9 cellular contexts compared by ENCODE assay signal in the genomic region with DNA sequence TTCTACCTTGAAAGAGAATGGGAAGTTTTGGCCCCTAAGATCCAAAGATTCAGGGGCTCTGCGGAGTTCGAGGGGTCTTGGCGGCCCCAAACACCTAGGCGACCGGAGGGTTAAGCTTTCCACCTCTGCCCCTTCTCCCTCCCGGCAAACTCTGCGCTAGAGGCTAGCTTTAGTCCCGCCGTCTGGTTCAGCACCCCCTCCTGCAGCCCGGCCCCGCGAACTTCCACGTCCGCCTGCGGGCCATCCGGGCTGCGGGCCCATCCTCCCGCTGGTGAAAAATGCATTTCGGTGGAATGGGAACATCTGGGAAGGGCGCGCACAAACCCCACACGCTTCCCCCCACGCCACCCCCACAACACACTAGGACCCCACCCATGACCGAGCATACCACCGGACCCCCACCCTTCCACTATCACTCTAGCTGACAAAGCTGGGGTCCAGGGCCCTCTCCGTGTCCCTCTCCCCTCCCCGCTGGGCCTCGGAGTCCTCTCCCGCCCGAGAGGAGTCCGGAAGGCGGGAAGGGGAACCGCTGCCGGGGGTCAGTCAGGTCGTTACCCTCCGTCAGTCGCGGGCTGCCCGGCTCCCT. TPM values are rescaled to one million over a fixed set of nuclear protein-coding genes. Genes with fewer than 3 reads are reported as not detected.
A peak's percentile ranks its signal among the peaks of the same experiment; 100 is the strongest.
DNase-seq lines count a peak whose midpoint lies in the region; ATAC-seq and TF ChIP-seq lines count a peak whose summit lies in the region.
"Had no signal": no experiment of that assay in that cellular context is flagged by ENCODE, and none has a peak within 500 bp of the region (broad histone marks: within the 10 kb centered on the region; RNA-seq: fewer than 3 reads in every experiment).

No MANE protein-coding gene starts in this region.

- no peaks in the 10 kb centered on the region for H4K20me1 ChIP-seq in hepatocyte (ENCODE audit: insufficient read depth, poor library complexity, severe bottlenecking)

- no peaks in the 10 kb centered on the region for H3K36me3 ChIP-seq in H7 (replicated peaks; ENCODE audit: control insufficient read depth, insufficient read depth, low read length)
- H3K36me3 ChIP-seq in hepatocyte (replicated peaks; ENCODE audit: insufficient read depth, low read depth) = no peaks in the 10 kb centered on the region
- no peaks in the 10 kb centered on the region for H3K36me3 ChIP-seq in thymus (ENCODE audit: control insufficient read depth, insufficient read depth)

- H3K4me1 ChIP-seq in hepatocyte (ENCODE audit: insufficient read depth) = peaks cover 28% of the 10 kb centered on the region
- peaks cover 5% of the 10 kb centered on the region for H3K4me1 ChIP-seq in thymus (ENCODE audit: control insufficient read depth, insufficient read depth, low read length)

- H2AFZ ChIP-seq in hepatocyte = peak overlapping the region; percentile 69

- H3K9me3 ChIP-seq in hepatocyte (ENCODE audit: low read depth) = no peaks in the 10 kb centered on the region
- no peaks in the 10 kb centered on the region for H3K9me3 ChIP-seq in thymus (ENCODE audit: control insufficient read depth)
- H3K9me3 ChIP-seq: mucosa of descending colon had no signal

- H3K27ac Mint-ChIP-seq in activated CD8-positive, alpha-beta T cell treated with anti-CD3 and anti-CD28 coated beads, Interleukin-2, amount 10 ng/mL, durations not matched to agents 7 days and 5 days = no peak overlapping the region

- no peak for ATAC-seq in activated CD8-positive, alpha-beta T cell treated with anti-CD3 and anti-CD28 coated beads, Interleukin-2, amount 10 ng/mL, durations not matched to agents 7 days and 5 days
- ATAC-seq in GM18868 (IDR thresholded peaks at IDR 0.05; ENCODE audit: unreplicated experiment) (no peak), HG03457 (IDR thresholded peaks at IDR 0.05; ENCODE audit: unreplicated experiment) (no peak)

- H3K9me2 ChIP-seq in hepatocyte (replicated peaks; ENCODE audit: insufficient read depth) = no peaks in the 10 kb centered on the region

- H3K27me3 ChIP-seq in H7 (ENCODE audit: control insufficient read depth, insufficient read depth, low read length) = peaks cover 90% of the 10 kb centered on the region
- H3K27me3 ChIP-seq in hepatocyte = peaks cover 87% of the 10 kb centered on the region
- peaks cover 67% of the 10 kb centered on the region for H3K27me3 ChIP-seq in thymus (ENCODE audit: control insufficient read depth, insufficient read depth)

- peaks cover 5% of the 10 kb centered on the region for H3K36me3 Mint-ChIP-seq in activated CD8-positive, alpha-beta T cell treated with anti-CD3 and anti-CD28 coated beads, Interleukin-2, amount 10 ng/mL, durations not matched to agents 7 days and 5 days (ENCODE audit: low read depth)

- WGBS in hepatocyte (ENCODE audit: low lambda C conversion rate, missing lambda C conversion rate) = 1% methylated on average over 33 of the region's 39 CpGs
- WGBS in thymus = 3% methylated on average over 39 of the region's 39 CpGs

- POLR2A ChIA-PET in activated CD8-positive, alpha-beta T cell treated with anti-CD3 and anti-CD28 coated beads, Interleukin-2, amount 10 ng/mL, durations not matched to agents 7 days and 5 days (lab: Charles Lee) = no interaction called here

- no peak for TF ChIP-seq CTCF in hepatocyte (IDR thresholded peaks at IDR 0.05; ENCODE audit: poor library complexity)

- peak overlapping the region; percentile 42 for H3K4me3 ChIP-seq in H7 (ENCODE audit: insufficient read depth, low read depth, low read length)
- peak overlapping the region; percentile 23 for H3K4me3 ChIP-seq in hepatocyte
- peak overlapping the region; percentile 33 for H3K4me3 ChIP-seq in thymus (ENCODE audit: low read length)
- H3K4me3 ChIP-seq: mucosa of descending colon had no signal

- H3K79me2 ChIP-seq in hepatocyte = no peaks in the 10 kb centered on the region

- CTCF ChIA-PET in activated CD8-positive, alpha-beta T cell treated with anti-CD3 and anti-CD28 coated beads, Interleukin-2, amount 10 ng/mL, durations not matched to agents 7 days and 5 days (lab: Charles Lee) = no interaction called here

- H3K27ac ChIP-seq in hepatocyte (no peak overlapping the region), thymus (ENCODE audit: low read depth) (no peak overlapping the region)

- H3K9me3 Mint-ChIP-seq in activated CD8-positive, alpha-beta T cell treated with anti-CD3 and anti-CD28 coated beads, Interleukin-2, amount 10 ng/mL, durations not matched to agents 7 days and 5 days (ENCODE audit: insufficient read depth) = no peaks in the 10 kb centered on the region

- peaks cover 56% of the 10 kb centered on the region for H3K4me1 Mint-ChIP-seq in activated CD8-positive, alpha-beta T cell treated with anti-CD3 and anti-CD28 coated beads, Interleukin-2, amount 10 ng/mL, durations not matched to agents 7 days and 5 days (ENCODE audit: low read depth)

- H3K27me3 Mint-ChIP-seq in activated CD8-positive, alpha-beta T cell treated with anti-CD3 and anti-CD28 coated beads, Interleukin-2, amount 10 ng/mL, durations not matched to agents 7 days and 5 days (ENCODE audit: low read depth) = peaks cover 76% of the 10 kb centered on the region

- peak overlapping the region; percentile 81 for H3K4me2 ChIP-seq in hepatocyte

- DNase-seq in AG08395 (ENCODE audit: low spot score) (peak; percentile 66), H7 (peak; percentile 74), hepatocyte (ENCODE audit: low spot score) (peak; percentile 20), NCI-H2171 treated with DMSO at 0.1 percent for 48 hours (lab: John Stamatoyannopoulos, UW) (no peak)
- DNase-seq in activated CD8-positive, alpha-beta T cell treated with anti-CD3 and anti-CD28 coated beads, Interleukin-2, amount 10 ng/mL, durations not matched to agents 7 days and 5 days = no peak

- H3K4me3 Mint-ChIP-seq in activated CD8-positive, alpha-beta T cell treated with anti-CD3 and anti-CD28 coated beads, Interleukin-2, amount 10 ng/mL, durations not matched to agents 7 days and 5 days = peak overlapping the region; percentile 62

RNA-seq across cellular contexts. Expression of a gene that starts 1.0 kb away (rescaled TPM):
- not detected in 2 replicates for total RNA-seq in H7 (2014; rRNA removed; shearing (Covaris generic))
- not detected for total RNA-seq in activated CD8-positive, alpha-beta T cell treated with anti-CD3 and anti-CD28 coated beads, Interleukin-2, amount 10 ng/mL, durations not matched to agents 7 days and 5 days
- total RNA-seq in hepatocyte = 0.67 and 2.8 TPM in 2 replicates
- 0.94 and 1.2 TPM in 2 replicates for polyA plus RNA-seq in hepatocyte
- polyA plus RNA-seq in thymus = 0.57 TPM

RNA-seq across cellular contexts. Expression of a gene that starts 4.7 kb away (rescaled TPM):
- total RNA-seq in H7 (2014; rRNA removed; shearing (Covaris generic)) = 21.7 and 26.9 TPM in 2 replicates
- total RNA-seq in activated CD8-positive, alpha-beta T cell treated with anti-CD3 and anti-CD28 coated beads, Interleukin-2, amount 10 ng/mL, durations not matched to agents 7 days and 5 days = 10 to 100 TPM; 44.9 to 47.9 TPM
- total RNA-seq in hepatocyte = 34.1 and 37.5 TPM in 2 replicates
- polyA plus RNA-seq in hepatocyte (22.6 and 27.2 TPM in 2 replicates), thymus (19.4 TPM)

Comparison
In these comparisons a context has a peak if more than half of its experiments do, and no peak if none do; other contexts are left out.
1. DNase-seq: peak in AG08395 (single experiment), H7 (single experiment) and hepatocyte (single experiment); none in activated CD8-positive, alpha-beta T cell treated with anti-CD3 and anti-CD28 coated beads, Interleukin-2, amount 10 ng/mL, durations not matched to agents 7 days and 5 days (single experiment) and NCI-H2171 treated with DMSO at 0.1 percent for 48 hours (single experiment).
2. Peak in every context shown above with its lines, with median percentiles within 50 percentile points of each other: H3K4me3 ChIP-seq.